22 cellular contexts compared by ENCODE assay signal in the genomic region with DNA sequence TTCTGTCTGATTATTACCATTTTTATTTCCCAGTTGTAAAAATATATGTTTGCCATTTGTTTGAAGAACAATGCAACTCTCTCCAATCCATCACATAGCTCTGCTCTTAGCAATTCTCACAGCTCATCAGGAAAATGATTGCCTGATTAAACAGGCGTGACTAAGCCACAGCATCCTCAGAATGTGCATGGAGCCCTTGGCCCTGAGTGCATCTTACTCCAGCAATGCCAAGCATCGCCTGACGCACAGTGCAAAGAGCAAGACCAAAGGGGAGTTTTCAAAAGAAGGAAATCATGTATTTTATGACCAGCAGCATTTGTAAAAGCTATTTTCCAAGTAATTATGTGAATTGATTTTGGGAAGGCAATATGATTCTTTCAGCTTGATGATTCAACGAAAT.
DNase-seq lines count a peak whose midpoint lies in the region; ATAC-seq, FAIRE-seq and TF ChIP-seq lines count a peak whose summit lies in the region.
"Had no signal": no experiment of that assay in that cellular context is flagged by ENCODE, and none has a peak within 500 bp of the region (broad histone marks: within the 10 kb centered on the region; RNA-seq: fewer than 3 reads in every experiment).

No MANE protein-coding gene starts in this region.

- H3K4me2 ChIP-seq in A549 (peak overlapping the region; percentile 50), astrocyte (ENCODE audit: low read length) (no peak overlapping the region)

- 12% methylated on average over 4 of the region's 4 CpGs for WGBS in A549 (ENCODE audit: missing lambda C conversion rate)

- H3K4me1 ChIP-seq in A549 = peaks cover 18% of the 10 kb centered on the region
- H3K4me1 ChIP-seq in astrocyte (ENCODE audit: insufficient read depth, low read length) = no peaks in the 10 kb centered on the region
- H3K4me1 ChIP-seq: body of pancreas, heart right ventricle, spleen, tibial artery had no signal

- no peaks in the 10 kb centered on the region for H3K27me3 Mint-ChIP-seq in astrocyte (ENCODE audit: low read depth, unreplicated experiment)
- H3K27me3 Mint-ChIP-seq: memory B cell, progenitor cell of endocrine pancreas had no signal

- H3K36me3 Mint-ChIP-seq in astrocyte (ENCODE audit: low read depth, unreplicated experiment) = no peaks in the 10 kb centered on the region
- H3K36me3 Mint-ChIP-seq: CD14-positive monocyte, memory B cell had no signal

- no peaks in the 10 kb centered on the region for H3K36me3 ChIP-seq in astrocyte (ENCODE audit: insufficient read depth, low read length)
- H3K36me3 ChIP-seq: heart right ventricle, spleen, tibial artery had no signal

- ATAC-seq in A549 = peak; percentile 74 to 83
- no peak for ATAC-seq in GM18511 (IDR thresholded peaks at IDR 0.05; ENCODE audit: unreplicated experiment)
- ATAC-seq: body of pancreas, heart right ventricle, natural killer cell had no signal

- H3K27ac Mint-ChIP-seq in astrocyte (ENCODE audit: unreplicated experiment) = no peak overlapping the region
- H3K27ac Mint-ChIP-seq: activated naive CD4-positive, alpha-beta T cell treated with anti-CD3 and anti-CD28 coated beads for 36 hours; CD14-positive monocyte; memory B cell; natural killer cell; progenitor cell of endocrine pancreas had no signal

- peak in 1 of 2 experiments; percentile 65 for DNase-seq in A549 (ENCODE audit: low read depth in 1 of 2, low spot score in 1 of 2)
- DNase-seq in HT1080 (ENCODE audit: low read depth) = peak; percentile 61
- DNase-seq in astrocyte (ENCODE audit: low read depth) = peak; percentile 70
- peak; percentile 17 for DNase-seq in fibroblast of pulmonary artery (ENCODE audit: low read depth)
- no peak for DNase-seq in DMS79 treated with DMSO at 0.1 percent for 48 hours (lab: John Stamatoyannopoulos, UW)
- DNase-seq in HUDEP-2 (lab: John Stamatoyannopoulos, UW; ENCODE audit: unreplicated experiment in 76 of 76) = no peak
- no peak for DNase-seq in NCI-H2107 (lab: John Stamatoyannopoulos, UW)
- DNase-seq: activated CD4-positive, alpha-beta T cell treated with anti-CD3 and anti-CD28 coated beads, Interleukin-2, amount 50 U/mL, for 1 hour; activated naive CD4-positive, alpha-beta T cell treated with anti-CD3 and anti-CD28 coated beads for 36 hours; body of pancreas; heart right ventricle; MM.1S; natural killer cell; NCI-H187 treated with DMSO at 0.1 percent for 48 hours; NCI-H524; spleen; tibial artery had no signal

- peaks cover 5% of the 10 kb centered on the region for H3K9me3 Mint-ChIP-seq in astrocyte (ENCODE audit: unreplicated experiment)
- H3K9me3 Mint-ChIP-seq: activated naive CD4-positive, alpha-beta T cell treated with anti-CD3 and anti-CD28 coated beads for 36 hours; memory B cell had no signal

- H3K9me3 ChIP-seq in A549 (peaks cover 9% of the 10 kb centered on the region; the same call in 1 of the 3 replicates), astrocyte (ENCODE audit: insufficient read depth, low read depth, low read length) (no peaks in the 10 kb centered on the region)
- H3K9me3 ChIP-seq: body of pancreas had no signal

- H3K9ac ChIP-seq in astrocyte (ENCODE audit: low read length) = no peak overlapping the region

- no peak for TF ChIP-seq EP300 in A549 (IDR thresholded peaks at IDR 0.05)

- H4K20me1 ChIP-seq in astrocyte (ENCODE audit: insufficient read depth, low read length) = no peaks in the 10 kb centered on the region

- CTCF ChIA-PET in A549 (lab: Yijun Ruan, JAX) = interaction anchor here (0.7 to 1.7 kb wide), 4 partner anchors 9 to 145 kb away, joined by 3 to 4 read pairs (median 3); no protein-coding TSS in a partner anchor

- POLR2A ChIA-PET in A549 (lab: Yijun Ruan, JAX) = no interaction called here

- no peak overlapping the region for H2AFZ ChIP-seq in astrocyte (ENCODE audit: low read depth, low read length)

- no peak for TF ChIP-seq RAD21 in A549 (conservative IDR thresholded peaks at IDR 0.05 in 1 of 2, IDR thresholded peaks at IDR 0.05 in 1 of 2)

- no peak overlapping the region for H3K4me3 Mint-ChIP-seq in astrocyte (ENCODE audit: unreplicated experiment)
- H3K4me3 Mint-ChIP-seq: activated naive CD4-positive, alpha-beta T cell treated with anti-CD3 and anti-CD28 coated beads for 36 hours; CD14-positive monocyte; memory B cell; natural killer cell had no signal

- FAIRE-seq in A549 (lab: Jason Lieb, UNC) = peak; percentile 84
- peak; percentile 47 for FAIRE-seq in astrocyte (lab: Jason Lieb, UNC)

- TF ChIP-seq POLR2A in A549 (IDR thresholded peaks at IDR 0.05; ENCODE audit: low read length) = no peak

- TF ChIP-seq CTCF in A549 (IDR thresholded peaks at IDR 0.05) = no peak
- TF ChIP-seq CTCF in astrocyte (IDR thresholded peaks at IDR 0.05; ENCODE audit: insufficient read depth, low read depth, low read length) = no peak
- TF ChIP-seq CTCF in fibroblast of pulmonary artery (IDR thresholded peaks at IDR 0.05; ENCODE audit: low read length, missing control alignments) = no peak

- no peak overlapping the region for H3K4me3 ChIP-seq in A549
- no peak overlapping the region for H3K4me3 ChIP-seq in astrocyte (ENCODE audit: insufficient read depth, low read depth, low read length)
- no peak overlapping the region for H3K4me3 ChIP-seq in fibroblast of pulmonary artery (replicated peaks; ENCODE audit: low read depth, low read length)
- H3K4me3 ChIP-seq: body of pancreas, heart right ventricle, spleen, tibial artery had no signal

- peak overlapping the region; percentile 11 to 68; a peak in 4 of 6 replicates for H3K27ac ChIP-seq in A549
- H3K27ac ChIP-seq in astrocyte (ENCODE audit: low read depth, low read length) = no peak overlapping the region
- H3K27ac ChIP-seq: 22Rv1, body of pancreas, heart right ventricle, spleen, tibial artery had no signal

- no peaks in the 10 kb centered on the region for H3K4me1 Mint-ChIP-seq in astrocyte (ENCODE audit: low read depth, unreplicated experiment)
- H3K4me1 Mint-ChIP-seq: CD14-positive monocyte, memory B cell had no signal

- no peaks in the 10 kb centered on the region for H3K27me3 ChIP-seq in astrocyte (ENCODE audit: insufficient read depth, low read length)
- H3K27me3 ChIP-seq: body of pancreas, spleen, tibial artery had no signal

- no peaks in the 10 kb centered on the region for H3K79me2 ChIP-seq in astrocyte (ENCODE audit: insufficient read depth, low read length)

TF ChIP-seq in A549, 52 proteins besides CTCF, POLR2A, EP300 and RAD21:
- TF ChIP-seq FOSL2 (IDR thresholded peaks at IDR 0.05) = no peak
- peak; percentile 58 for TF ChIP-seq FOSL2 (CRISPR knock-in tag; IDR thresholded peaks at IDR 0.05)
- peak; percentile 46; the same call in 1 of the 2 replicates for TF ChIP-seq GATA3 (IDR thresholded peaks at IDR 0.05; ENCODE audit: borderline replicate concordance)
- TF ChIP-seq CEBPB (IDR thresholded peaks at IDR 0.05) = no peak
- TF ChIP-seq USF2 (IDR thresholded peaks at IDR 0.05) = no peak
- TF ChIP-seq CBX8 (IDR thresholded peaks at IDR 0.05) = no peak

Comparison
In these comparisons a context has a peak if more than half of its experiments do, and no peak if none do; other contexts are left out.
1. DNase-seq: peak in HT1080 (single experiment), astrocyte (single experiment) and fibroblast of pulmonary artery (single experiment); none in DMS79 treated with DMSO at 0.1 percent for 48 hours (single experiment), HUDEP-2 (0 of 76) and NCI-H2107 (single experiment).